16 cellular contexts compared by ENCODE assay signal in the genomic region with DNA sequence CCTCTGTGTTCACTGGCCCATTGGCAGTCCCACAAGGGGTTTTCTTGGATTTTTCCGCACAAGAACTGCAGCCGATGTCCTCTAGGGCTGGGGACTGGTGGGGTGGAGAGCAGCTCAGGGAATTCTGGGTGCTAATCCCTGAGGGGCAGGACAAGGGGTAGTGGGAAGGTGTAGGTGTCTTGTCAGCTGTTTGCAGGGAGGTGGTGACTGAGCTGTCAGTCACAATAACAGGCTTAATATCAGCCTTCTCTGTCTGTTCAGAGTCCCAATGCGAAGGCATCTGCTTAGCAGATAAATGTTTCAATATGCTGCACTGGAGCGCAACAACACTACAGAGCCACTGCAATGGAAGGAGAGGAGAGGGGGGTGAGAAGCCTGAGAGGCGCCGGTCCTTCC.
"Had no signal": no experiment of that assay in that cellular context is flagged by ENCODE, and none has a peak within 500 bp of the region (broad histone marks: within the 10 kb centered on the region; RNA-seq: fewer than 3 reads in every experiment).

No MANE protein-coding gene starts in this region.

- H3K4me3 Mint-ChIP-seq: activated naive CD4-positive, alpha-beta T cell treated with anti-CD3 and anti-CD28 coated beads, Interleukin-2, amount 10 ng/mL, durations not matched to agents 7 days and 5 days; central memory CD8-positive, alpha-beta T cell; immature natural killer cell; nephron had no signal

- H3K4me1 Mint-ChIP-seq: activated naive CD4-positive, alpha-beta T cell treated with anti-CD3 and anti-CD28 coated beads, Interleukin-2, amount 10 ng/mL, durations not matched to agents 7 days and 5 days had no signal

- H3K4me1 ChIP-seq: body of pancreas had no signal

- H3K27ac ChIP-seq: body of pancreas, thyroid gland had no signal

- H3K27me3 ChIP-seq: body of pancreas, pancreas, thyroid gland had no signal

- H3K27me3 Mint-ChIP-seq: activated naive CD4-positive, alpha-beta T cell treated with anti-CD3 and anti-CD28 coated beads, Interleukin-2, amount 10 ng/mL, durations not matched to agents 7 days and 5 days; central memory CD8-positive, alpha-beta T cell had no signal

- DNase-seq: activated CD4-positive, CD25-positive, alpha-beta regulatory T cell; amniotic stem cell; body of pancreas; cortex of kidney; effector CD8-positive, alpha-beta T cell; immature natural killer cell; left cardiac atrium; pancreas; retina; SHP77; stimulated activated CD4-positive, alpha-beta T cell treated with anti-CD3 and anti-CD28 coated beads, Interleukin-4, amount 100 ng/mL, for 24 hours; thyroid gland had no signal

- H3K9me3 ChIP-seq: body of pancreas, pancreas, thyroid gland had no signal

- ATAC-seq: body of pancreas, left cardiac atrium, SK-N-SH treated with all-trans-retinoic acid at 6 μM for 48 hours had no signal

- H3K9me3 Mint-ChIP-seq: activated naive CD4-positive, alpha-beta T cell treated with anti-CD3 and anti-CD28 coated beads, Interleukin-2, amount 10 ng/mL, durations not matched to agents 7 days and 5 days; central memory CD8-positive, alpha-beta T cell; immature natural killer cell; nephron had no signal

- H3K27ac Mint-ChIP-seq: activated naive CD4-positive, alpha-beta T cell treated with anti-CD3 and anti-CD28 coated beads, Interleukin-2, amount 10 ng/mL, durations not matched to agents 7 days and 5 days; nephron had no signal

- H3K4me3 ChIP-seq: body of pancreas, pancreas, thyroid gland had no signal
